In the genomic region with DNA sequence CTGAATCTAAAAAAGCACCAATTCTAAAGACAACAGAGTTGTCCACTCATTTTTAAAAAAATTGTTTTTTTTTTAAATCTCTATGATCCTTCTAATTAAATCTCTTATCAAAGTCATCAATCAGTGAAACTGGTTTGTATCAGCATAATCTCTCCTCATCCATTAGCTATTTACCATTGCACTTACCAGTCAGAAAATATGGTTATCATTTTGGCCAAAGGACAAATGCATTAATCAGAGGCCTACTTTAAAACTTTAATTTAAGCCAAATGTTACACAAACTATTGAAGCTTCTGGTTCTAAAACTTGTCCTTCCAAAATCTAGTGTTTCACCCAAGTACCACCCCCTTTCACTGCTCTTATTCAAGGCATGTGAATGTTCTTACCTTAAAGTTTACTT, we compare ENCODE assay signal across 20 cellular contexts.
"Had no signal": no experiment of that assay in that cellular context is flagged by ENCODE, and none has a peak within 500 bp of the region (broad histone marks: within the 10 kb centered on the region; RNA-seq: fewer than 3 reads in every experiment).

No MANE protein-coding gene starts in this region.

- H3K27me3 ChIP-seq: esophagus squamous epithelium, left lung, testis, transverse colon had no signal

- DNase-seq: activated CD4-positive, alpha-beta T cell treated with anti-CD3 and anti-CD28 coated beads for 4 hours; activated CD4-positive, alpha-beta T cell treated with anti-CD3 and anti-CD28 coated beads, Interleukin-2, amount 50 U/mL, for 4 hours; activated CD4-positive, CD25-positive, alpha-beta regulatory T cell; activated gamma-delta T cell; activated naive CD4-positive, alpha-beta T cell treated with anti-CD3 and anti-CD28 coated beads, Interleukin-2, amount 50 U/mL, for 16 hours; anterior cingulate cortex; effector CD8-positive, alpha-beta T cell; esophagus squamous epithelium; foreskin melanocyte; left lung; lower lobe of right lung; posterior cingulate gyrus; right cardiac atrium; stimulated activated CD4-positive, alpha-beta T cell treated with anti-CD3 and anti-CD28 coated beads, Interleukin-15, amount 100 ng/mL, for 24 hours; stimulated activated CD4-positive, alpha-beta T cell treated with anti-CD3 and anti-CD28 coated beads, Interleukin-2, amount 100 ng/mL, for 24 hours; stimulated activated naive CD4-positive, alpha-beta T cell; testis; transverse colon had no signal

- H3K9me3 ChIP-seq: esophagus squamous epithelium, left lung, lower lobe of right lung, testis, transverse colon had no signal

- H3K4me3 Mint-ChIP-seq: activated T-helper 1 cell treated with anti-CD3 and anti-CD28 coated beads, Interleukin-12 subunit alpha, Interleukin-12 subunit beta, Interleukin-2, Interleukin-4 antibody, amounts not matched to agents 30 ng/mL and 10 ng/mL and 1 ng/mL, durations not matched to agents 14 hours and 24 hours and 36 hours had no signal

- H3K27ac ChIP-seq: epithelial cell of prostate, esophagus squamous epithelium, left lung, lower lobe of right lung, testis, transverse colon had no signal

- H3K4me3 ChIP-seq: esophagus squamous epithelium, left lung, lower lobe of right lung, testis, transverse colon had no signal

- ATAC-seq: left lung, lower lobe of right lung, right cardiac atrium had no signal

- H3K9me3 Mint-ChIP-seq: activated T-helper 1 cell treated with anti-CD3 and anti-CD28 coated beads, Interleukin-12 subunit alpha, Interleukin-12 subunit beta, Interleukin-2, Interleukin-4 antibody, amounts not matched to agents 30 ng/mL and 10 ng/mL and 1 ng/mL, durations not matched to agents 14 hours and 24 hours and 36 hours had no signal

- H3K27ac Mint-ChIP-seq: activated T-helper 1 cell treated with anti-CD3 and anti-CD28 coated beads, Interleukin-12 subunit alpha, Interleukin-12 subunit beta, Interleukin-2, Interleukin-4 antibody, amounts not matched to agents 30 ng/mL and 10 ng/mL and 1 ng/mL, durations not matched to agents 14 hours and 24 hours and 36 hours had no signal
